21 cellular contexts compared by ENCODE assay signal in genomic region chr20:11920083-11920482, GRCh38. TPM values are rescaled to one million over a fixed set of nuclear protein-coding genes. Genes with fewer than 3 reads are reported as not detected.
DNase-seq lines count a peak whose midpoint lies in the region; ATAC-seq, FAIRE-seq and TF ChIP-seq lines count a peak whose summit lies in the region.
"Had no signal": no experiment of that assay in that cellular context is flagged by ENCODE, and none has a peak within 500 bp of the region (broad histone marks: within the 10 kb centered on the region; RNA-seq: fewer than 3 reads in every experiment).

No MANE protein-coding gene starts in this region.

- WGBS in pancreas, 2 donors = 55 to 63% methylated on average over 1 of the region's 1 CpG

- H3K4me1 ChIP-seq in left ventricle myocardium inferior (peaks cover 97% of the 10 kb centered on the region), endothelial cell of umbilical vein (ENCODE audit: control insufficient read depth, extremely low read depth, insufficient read depth, low read length) (peaks cover 3% of the 10 kb centered on the region), pancreas (peaks cover 0 to 17% (median 16%) of the 10 kb centered on the region in 3 donors), upper lobe of right lung (peaks cover 13% of the 10 kb centered on the region)
- H3K4me1 ChIP-seq: right lobe of liver had no signal

- H3K4me2 ChIP-seq in endothelial cell of umbilical vein (ENCODE audit: insufficient read depth, low read length) = no peak overlapping the region

- ATAC-seq in left cardiac atrium (no peak), pancreas (no peak), upper lobe of right lung (no peak), HG03095 (IDR thresholded peaks at IDR 0.05; ENCODE audit: unreplicated experiment) (no peak), omental fat pad (ENCODE audit: low FRiP score) (no peak)
- ATAC-seq: activated CD8-positive, alpha-beta T cell treated with anti-CD3 and anti-CD28 coated beads, Interleukin-2, amount 10 ng/mL, durations not matched to agents 7 days and 5 days; naive thymus-derived CD4-positive, alpha-beta T cell; right lobe of liver had no signal

- H4K20me1 ChIP-seq in endothelial cell of umbilical vein (replicated peaks; ENCODE audit: control insufficient read depth, extremely low read depth, insufficient read depth, low read length) = no peaks in the 10 kb centered on the region

- TF ChIP-seq CTCF in left ventricle myocardium inferior (IDR thresholded peaks at IDR 0.05; ENCODE audit: borderline replicate concordance) (no peak), endothelial cell of umbilical vein (IDR thresholded peaks at IDR 0.05; ENCODE audit: extremely low read depth in 1 of 2, insufficient read depth in 1 of 2, low read depth in 1 of 2, low read length in 2 of 2) (no peak), pancreas (IDR thresholded peaks at IDR 0.05) (no peak), upper lobe of right lung (IDR thresholded peaks at IDR 0.05) (no peak), omental fat pad (IDR thresholded peaks at IDR 0.05) (no peak)

- dilution Hi-C loops in endothelial cell of umbilical vein (cut with MboI; ENCODE audit: extremely low pct_ligation_motif_present, low sequenced_read_pairs) = no loop called here

- H2AFZ ChIP-seq in endothelial cell of umbilical vein (ENCODE audit: low read depth, low read length) = no peak overlapping the region
- H2AFZ ChIP-seq: GM23248 had no signal

- no peak overlapping the region for H3K9ac ChIP-seq in endothelial cell of umbilical vein (replicated peaks; ENCODE audit: extremely low read depth, insufficient read depth, low read length)
- H3K9ac ChIP-seq: GM23248 had no signal

- BruUV-seq in endothelial cell of umbilical vein (replicated peaks; lab: Mats Ljungman, UMichigan) = no TSS peak

- H3K9me3 ChIP-seq in left ventricle myocardium inferior (replicated peaks) (no peaks in the 10 kb centered on the region), endothelial cell of umbilical vein (replicated peaks; ENCODE audit: control insufficient read depth, insufficient read depth, low read length) (no peaks in the 10 kb centered on the region), pancreas (no peaks in the 10 kb centered on the region), upper lobe of right lung (no peaks in the 10 kb centered on the region)
- H3K9me3 ChIP-seq: adrenal gland, right lobe of liver had no signal

- POLR2A ChIA-PET in endothelial cell of umbilical vein (lab: Charles Lee) = no interaction called here

- H3K27ac ChIP-seq in left ventricle myocardium inferior (replicated peaks) = peak overlapping the region; percentile 79
- H3K27ac ChIP-seq in endothelial cell of umbilical vein (ENCODE audit: insufficient read depth, low read depth, low read length) = no peak overlapping the region
- H3K27ac ChIP-seq in pancreas = peak overlapping the region in 1 of 4 donors; percentile 78
- no peak overlapping the region for H3K27ac ChIP-seq in upper lobe of right lung
- H3K27ac ChIP-seq: C4-2B, GM23248, right lobe of liver had no signal

- H3K36me3 ChIP-seq in left ventricle myocardium inferior (peaks cover 16% of the 10 kb centered on the region), endothelial cell of umbilical vein (ENCODE audit: control insufficient read depth in 2 of 2, extremely low read depth in 1 of 2, insufficient read depth in 2 of 2, low read length in 2 of 2) (peaks cover 2 to 13% of the 10 kb centered on the region in 2 experiments), pancreas (peaks cover 0 to 11% (median 0%) of the 10 kb centered on the region in 3 donors), upper lobe of right lung (peaks cover 16% of the 10 kb centered on the region)
- H3K36me3 ChIP-seq: right lobe of liver had no signal

- peak; percentile 24 for FAIRE-seq in endothelial cell of umbilical vein (lab: Jason Lieb, UNC)
- FAIRE-seq in pancreas (lab: Jason Lieb, UNC) = peak; percentile 66
- FAIRE-seq: bronchial epithelial cell, D721Med had no signal

- CTCF ChIA-PET in endothelial cell of umbilical vein (lab: Charles Lee) = interaction anchor here (2.0 kb wide), 1 partner anchor 92 kb away, joined by 4 read pairs; no protein-coding TSS in a partner anchor

- TF ChIP-seq POLR2A in endothelial cell of umbilical vein (IDR thresholded peaks at IDR 0.05; ENCODE audit: low read depth, low read length) = no peak

- intact Hi-C loops in left ventricle myocardium inferior (cut with micrococcal nuclease) (no loop called here), left cardiac atrium (cut with DNase I) (no loop called here), endothelial cell of umbilical vein (cut with micrococcal nuclease) (no loop called here), pancreas (cut with DNase I) (no loop called here), upper lobe of right lung (cut with DNase I) (no loop called here)

- H3K27me3 ChIP-seq in left ventricle myocardium inferior (ENCODE audit: low read depth) (no peaks in the 10 kb centered on the region), endothelial cell of umbilical vein (ENCODE audit: control insufficient read depth in 2 of 2, insufficient read depth in 2 of 2, low read length in 2 of 2) (no peaks in the 10 kb centered on the region), pancreas (no peaks in the 10 kb centered on the region), upper lobe of right lung (no peaks in the 10 kb centered on the region)
- H3K27me3 ChIP-seq: adrenal gland, right lobe of liver had no signal

- H3K4me3 ChIP-seq in left ventricle myocardium inferior (peak overlapping the region; percentile 67), endothelial cell of umbilical vein (replicated peaks in 1 of 3; ENCODE audit: insufficient read depth in 1 of 3, low read depth in 1 of 3, low read length in 3 of 3) (no peak overlapping the region), pancreas (peak overlapping the region in 2 of 4 donors; percentile 33 to 37), upper lobe of right lung (peak overlapping the region; percentile 48)
- H3K4me3 ChIP-seq: GM23248, right lobe of liver had no signal

- no peaks in the 10 kb centered on the region for H3K9me1 ChIP-seq in endothelial cell of umbilical vein (replicated peaks; ENCODE audit: control insufficient read depth, extremely low read depth, insufficient read depth, low read length)

- H3K79me2 ChIP-seq in endothelial cell of umbilical vein (ENCODE audit: control insufficient read depth, insufficient read depth, low read length) = peaks cover 7% of the 10 kb centered on the region

- DNase-seq in left ventricle myocardium inferior (no peak), left cardiac atrium (no peak), endothelial cell of umbilical vein (ENCODE audit: low read depth, low spot score) (no peak), pancreas (no peak), upper lobe of right lung (no peak), omental fat pad (ENCODE audit: low spot score) (no peak), SW 1271 (lab: John Stamatoyannopoulos, UW) (no peak)
- DNase-seq: activated CD4-positive, CD25-positive, alpha-beta regulatory T cell; activated CD8-positive, alpha-beta T cell treated with anti-CD3 and anti-CD28 coated beads, Interleukin-2, amount 10 ng/mL, durations not matched to agents 7 days and 5 days; adrenal gland; EL; GM23248; Karpas-422; naive thymus-derived CD4-positive, alpha-beta T cell; NCI-H1930; right lobe of liver; stimulated activated CD4-positive, alpha-beta T cell treated with anti-CD3 and anti-CD28 coated beads, Interleukin-15, amount 100 ng/mL, for 24 hours had no signal

TF ChIP-seq in endothelial cell of umbilical vein, 7 proteins besides CTCF, POLR2A, EP300 and RAD21:
- TF ChIP-seq EZH2 (IDR thresholded peaks at IDR 0.05; ENCODE audit: borderline replicate concordance, low read depth, low read length, severe bottlenecking) = no peak
- no peak for TF ChIP-seq MAX (IDR thresholded peaks at IDR 0.05; ENCODE audit: insufficient read depth, insufficient read length)
- TF ChIP-seq MYC (IDR thresholded peaks at IDR 0.05; ENCODE audit: low read depth, low read length) = no peak
- TF ChIP-seq JUN (IDR thresholded peaks at IDR 0.05; ENCODE audit: borderline replicate concordance, insufficient read depth, insufficient read length, low read depth) = no peak
- TF ChIP-seq POLR2AphosphoS5 (IDR thresholded peaks at IDR 0.05; ENCODE audit: insufficient read depth, low read depth, low read length) = no peak
- TF ChIP-seq GATA2 (IDR thresholded peaks at IDR 0.05; ENCODE audit: insufficient read depth, insufficient read length, low read depth, low read length) = no peak
- TF ChIP-seq FOS (IDR thresholded peaks at IDR 0.05; ENCODE audit: borderline replicate concordance, insufficient read depth, low read length) = no peak

RNA-seq across cellular contexts. Expression of gene BTBD3, which starts 2.4 kb away (rescaled TPM):
- total RNA-seq in left ventricle myocardium inferior (28.3 TPM), left cardiac atrium (10 to 100 TPM; 22.9 to 27.3 TPM), endothelial cell of umbilical vein (29.3 and 30.1 TPM in 2 replicates), pancreas (10 to 100 TPM; 15.0 to 21.4 (median 17.2) TPM), upper lobe of right lung (31.1 TPM), omental fat pad (10 to 100 TPM; 16.1 to 27.1 (median 19.6) TPM)
- polyA plus RNA-seq in endothelial cell of umbilical vein (15.2 and 18.6 TPM in 2 replicates), pancreas (10 to 100 TPM in 1 of 2 donors, 1 to 10 TPM in 1; 9.2 to 21.2 TPM)
- 13.9 and 15.3 TPM in 2 replicates for polyA plus RNA-seq in endothelial cell of umbilical vein (2011; cell fraction: cytosol; rRNA removed)
- polyA plus RNA-seq in endothelial cell of umbilical vein (2011; cell fraction: nucleus; rRNA removed) = 44.0 and 49.3 TPM in 2 replicates
- polyA plus RNA-seq in endothelial cell of umbilical vein (2012) = 19.1 and 23.0 TPM in 2 replicates
- 40.4 and 41.3 TPM in 2 replicates for polyA minus RNA-seq in endothelial cell of umbilical vein
- polyA minus RNA-seq in endothelial cell of umbilical vein (2011; cell fraction: cytosol; rRNA and poly(A)+ RNA removed) = 112 TPM
- polyA minus RNA-seq in endothelial cell of umbilical vein (2011; cell fraction: nucleus; rRNA and poly(A)+ RNA removed) = 42.6 and 52.5 TPM in 2 replicates

Comparison
In these comparisons a context has a peak if more than half of its experiments do, and no peak if none do; other contexts are left out.
1. H3K4me3 ChIP-seq: peak in left ventricle myocardium inferior (single experiment) and upper lobe of right lung (single experiment); none in endothelial cell of umbilical vein (0 of 3).